ENCODE assay signal across 8 cellular contexts in genomic region chr3:196609343-196609775, GRCh38. TPM values are rescaled to one million over a fixed set of nuclear protein-coding genes. Genes with fewer than 3 reads are reported as not detected.
A peak's percentile ranks its signal among the peaks of the same experiment; 100 is the strongest.
DNase-seq lines count a peak whose midpoint lies in the region; ATAC-seq and TF ChIP-seq lines count a peak whose summit lies in the region.

No MANE protein-coding gene starts in this region.

- peak; percentile 96 to 97 for ATAC-seq in activated naive CD4-positive, alpha-beta T cell treated with anti-CD3 and anti-CD28 coated beads, Interleukin-2, amount 50 U/mL, for 72 hours
- ATAC-seq in Right ventricle myocardium inferior (peak; percentile 85), upper lobe of right lung (peak; percentile 100)

- H3K36me3 ChIP-seq in upper lobe of right lung, result no peaks in the 10 kb centered on the region

- no peaks in the 10 kb centered on the region for H3K36me3 Mint-ChIP-seq in activated naive CD4-positive, alpha-beta T cell treated with anti-CD3 and anti-CD28 coated beads, Interleukin-2, amount 50 U/mL, for 72 hours

- peak overlapping the region; percentile 51 for H3K27ac ChIP-seq in upper lobe of right lung

- no peaks in the 10 kb centered on the region for H3K9me3 ChIP-seq in upper lobe of right lung

- intact Hi-C loops in Right ventricle myocardium inferior (cut with DNase I), result loop anchor here (1.0 kb wide), 1 partner anchor 76 kb away; no protein-coding TSS in a partner anchor
- intact Hi-C loops in posterior vena cava (cut with DNase I), result loop anchor here in 1 of 2 donors (2.0 kb wide), 1 partner anchor 75 kb away; no protein-coding TSS in a partner anchor
- intact Hi-C loops in upper lobe of right lung (cut with DNase I), result no loop called here

- no peak overlapping the region for H3K4me3 ChIP-seq in upper lobe of right lung

- TF ChIP-seq CTCF in upper lobe of right lung (IDR thresholded peaks at IDR 0.05), result peak; percentile 91

- peaks cover 13% of the 10 kb centered on the region for H3K4me1 ChIP-seq in upper lobe of right lung

- no peaks in the 10 kb centered on the region for H3K9me3 Mint-ChIP-seq in activated naive CD4-positive, alpha-beta T cell treated with anti-CD3 and anti-CD28 coated beads, Interleukin-2, amount 50 U/mL, for 72 hours

- DNase-seq in EL, result peak; percentile 83
- peak; percentile 76 for DNase-seq in HCEC 1CT
- DNase-seq in NCI-H1436 (lab: John Stamatoyannopoulos, UW), result peak; percentile 95
- peak; percentile 64 to 74 for DNase-seq in SW 1271 (lab: John Stamatoyannopoulos, UW)
- peak; percentile 87 to 98 for DNase-seq in activated naive CD4-positive, alpha-beta T cell treated with anti-CD3 and anti-CD28 coated beads, Interleukin-2, amount 50 U/mL, for 72 hours (ENCODE audit: low spot score in 2 of 2)
- peak; percentile 95 for DNase-seq in Right ventricle myocardium inferior (ENCODE audit: missing footprints)
- peak; percentile 96 for DNase-seq in posterior vena cava (ENCODE audit: low spot score)
- DNase-seq in upper lobe of right lung, result peak; percentile 96

- H3K27ac Mint-ChIP-seq in activated naive CD4-positive, alpha-beta T cell treated with anti-CD3 and anti-CD28 coated beads, Interleukin-2, amount 50 U/mL, for 72 hours, result peak overlapping the region; percentile 39 to 79

- no peaks in the 10 kb centered on the region for H3K27me3 ChIP-seq in upper lobe of right lung

RNA-seq across cellular contexts. Expression of gene NRROS, which starts 30.1 kb away (rescaled TPM):
- total RNA-seq in activated naive CD4-positive, alpha-beta T cell treated with anti-CD3 and anti-CD28 coated beads, Interleukin-2, amount 50 U/mL, for 72 hours, result 10 to 100 TPM; 17.2 to 27.7 TPM
- 3.1 TPM for total RNA-seq in Right ventricle myocardium inferior
- 10 to 100 TPM in 1 of 2 donors, 1 to 10 TPM in 1; 8.0 to 10.6 TPM for total RNA-seq in posterior vena cava
- 19.5 TPM for total RNA-seq in upper lobe of right lung

RNA-seq across cellular contexts. Expression of gene FBXO45, which starts 40.9 kb away (rescaled TPM):
- 10 to 100 TPM; 14.9 to 15.4 TPM for total RNA-seq in activated naive CD4-positive, alpha-beta T cell treated with anti-CD3 and anti-CD28 coated beads, Interleukin-2, amount 50 U/mL, for 72 hours
- total RNA-seq in Right ventricle myocardium inferior (8.2 TPM), posterior vena cava (10 to 100 TPM in 1 of 2 donors, 1 to 10 TPM in 1; 7.5 to 11.3 TPM), upper lobe of right lung (8.2 TPM)

RNA-seq across cellular contexts. Expression of gene WDR53, which starts 41.0 kb away (rescaled TPM):
- 10 to 100 TPM; 16.2 to 23.2 TPM for total RNA-seq in activated naive CD4-positive, alpha-beta T cell treated with anti-CD3 and anti-CD28 coated beads, Interleukin-2, amount 50 U/mL, for 72 hours
- total RNA-seq in Right ventricle myocardium inferior, result 9.8 TPM
- 10 to 100 TPM in 1 of 2 donors, 1 to 10 TPM in 1; 8.1 to 10.3 TPM for total RNA-seq in posterior vena cava
- 13.8 TPM for total RNA-seq in upper lobe of right lung
